Comparison of ENCODE assay signal across 18 cellular contexts in genomic region chr3:54322354-54322753, GRCh38.
A peak's percentile ranks its signal among the peaks of the same experiment; 100 is the strongest.
DNase-seq lines count a peak whose midpoint lies in the region; ATAC-seq and TF ChIP-seq lines count a peak whose summit lies in the region.
"Had no signal": no experiment of that assay in that cellular context is flagged by ENCODE, and none has a peak within 500 bp of the region (broad histone marks: within the 10 kb centered on the region; RNA-seq: fewer than 3 reads in every experiment).

No MANE protein-coding gene starts in this region.

- DNase-seq in NCI-H1417 (lab: John Stamatoyannopoulos, UW) = peak in 2 of 3 experiments; percentile 45 to 67
- DNase-seq in NCI-H748 treated with DMSO at 0.1 percent for 48 hours (lab: John Stamatoyannopoulos, UW) = peak; percentile 46
- DNase-seq in left lobe of liver (ENCODE audit: low spot score) = peak; percentile 83
- no peak for DNase-seq in type B pancreatic cell (ENCODE audit: extremely low spot score, unreplicated experiment)
- DNase-seq in NCI-H1694 (lab: John Stamatoyannopoulos, UW) = no peak
- no peak for DNase-seq in posterior vena cava (ENCODE audit: low spot score)
- DNase-seq in GM19240 (ENCODE audit: insufficient read length, low spot score) = no peak
- DNase-seq: activated CD4-positive, alpha-beta T cell treated with anti-CD3 and anti-CD28 coated beads for 48 hours; activated naive CD8-positive, alpha-beta T cell treated with anti-CD3 and anti-CD28 coated beads for 36 hours; activated T-cell treated with anti-CD3 and anti-CD28 coated beads for 4 hours; EL; gastrocnemius medialis; H7; NCI-H1105 treated with DMSO at 0.1 percent for 48 hours; uterus had no signal

- peak overlapping the region; percentile 81 for H3K27ac Mint-ChIP-seq in type B pancreatic cell
- H3K27ac Mint-ChIP-seq: activated naive CD8-positive, alpha-beta T cell treated with anti-CD3 and anti-CD28 coated beads for 36 hours; stimulated activated memory B cell treated with anti-CD40 and anti-IgM and Interleukin-4, amounts not matched to agents 10 μg/mL and 1 μg/mL and 100 μg/mL, for 72 hours had no signal

- no peaks in the 10 kb centered on the region for H3K36me3 Mint-ChIP-seq in type B pancreatic cell
- H3K36me3 Mint-ChIP-seq: activated naive CD8-positive, alpha-beta T cell treated with anti-CD3 and anti-CD28 coated beads for 36 hours; CD14-positive monocyte; stimulated activated memory B cell treated with anti-CD40 and anti-IgM and Interleukin-4, amounts not matched to agents 10 μg/mL and 1 μg/mL and 100 μg/mL, for 72 hours had no signal

- H3K27me3 Mint-ChIP-seq in type B pancreatic cell = peaks cover 5% of the 10 kb centered on the region
- H3K27me3 Mint-ChIP-seq: activated naive CD8-positive, alpha-beta T cell treated with anti-CD3 and anti-CD28 coated beads for 36 hours; stimulated activated memory B cell treated with anti-CD40 and anti-IgM and Interleukin-4, amounts not matched to agents 10 μg/mL and 1 μg/mL and 100 μg/mL, for 72 hours had no signal

- peaks cover 20% of the 10 kb centered on the region for H3K4me1 Mint-ChIP-seq in type B pancreatic cell (ENCODE audit: unreplicated experiment)
- H3K4me1 Mint-ChIP-seq: activated naive CD8-positive, alpha-beta T cell treated with anti-CD3 and anti-CD28 coated beads for 36 hours; CD14-positive monocyte; stimulated activated memory B cell treated with anti-CD40 and anti-IgM and Interleukin-4, amounts not matched to agents 10 μg/mL and 1 μg/mL and 100 μg/mL, for 72 hours had no signal

- no peaks in the 10 kb centered on the region for H3K9me3 Mint-ChIP-seq in type B pancreatic cell
- H3K9me3 Mint-ChIP-seq: activated naive CD8-positive, alpha-beta T cell treated with anti-CD3 and anti-CD28 coated beads for 36 hours had no signal

- intact Hi-C loops in posterior vena cava (cut with DNase I) = no loop called here

- no peak for TF ChIP-seq CTCF in type B pancreatic cell (conservative IDR thresholded peaks at IDR 0.05)

- peak; percentile 94 for ATAC-seq in left lobe of liver
- ATAC-seq: gastrocnemius medialis; K562; stimulated activated memory B cell treated with anti-CD40 and anti-IgM and Interleukin-4, amounts not matched to agents 10 μg/mL and 1 μg/mL and 100 μg/mL, for 72 hours had no signal

- H3K4me3 Mint-ChIP-seq in type B pancreatic cell = peak overlapping the region; percentile 55
- H3K4me3 Mint-ChIP-seq: activated naive CD8-positive, alpha-beta T cell treated with anti-CD3 and anti-CD28 coated beads for 36 hours; CD14-positive monocyte; stimulated activated memory B cell treated with anti-CD40 and anti-IgM and Interleukin-4, amounts not matched to agents 10 μg/mL and 1 μg/mL and 100 μg/mL, for 72 hours had no signal

Comparison
In these comparisons a context has a peak if more than half of its experiments do, and no peak if none do; other contexts are left out.
1. DNase-seq: peak in NCI-H1417 (2 of 3), NCI-H748 treated with DMSO at 0.1 percent for 48 hours (single experiment) and left lobe of liver (single experiment); none in type B pancreatic cell (single experiment), NCI-H1694 (single experiment), posterior vena cava (single experiment) and GM19240 (single experiment).